ENCODE assay signal across 12 cellular contexts in genomic region chr17:40074871-40075215, GRCh38. TPM values are rescaled to one million over a fixed set of nuclear protein-coding genes. Genes with fewer than 3 reads are reported as not detected.
DNase-seq lines count a peak whose midpoint lies in the region; ATAC-seq and TF ChIP-seq lines count a peak whose summit lies in the region.
"Had no signal": no experiment of that assay in that cellular context is flagged by ENCODE, and none has a peak within 500 bp of the region (broad histone marks: within the 10 kb centered on the region; RNA-seq: fewer than 3 reads in every experiment).

No MANE protein-coding gene starts in this region.

- no peaks in the 10 kb centered on the region for H3K9me3 Mint-ChIP-seq in nephron
- H3K9me3 Mint-ChIP-seq: activated T-cell treated with anti-CD3 and anti-CD28 coated beads, Interleukin-2, amount 50 U/mL, for 4 hours; effector memory CD8-positive, alpha-beta T cell; T-helper 2 cell treated with Interferon-gamma antibody and Interleukin-4, amounts not matched to agents 5 μg/mL and 100 μg/mL, for 36 hours; type B pancreatic cell had no signal

- TF ChIP-seq CTCF in foreskin fibroblast (IDR thresholded peaks at IDR 0.05; ENCODE audit: low read depth, low read length), result no peak
- no peak for TF ChIP-seq CTCF in nephron (IDR thresholded peaks at IDR 0.05; ENCODE audit: unreplicated experiment in 3 of 3)
- no peak for TF ChIP-seq CTCF in vagina (IDR thresholded peaks at IDR 0.05)

- peaks cover 0 to 18% of the 10 kb centered on the region in 2 donors for H3K36me3 ChIP-seq in vagina

- peaks cover 20% of the 10 kb centered on the region for H3K36me3 Mint-ChIP-seq in nephron (ENCODE audit: low read depth)

- TF ChIP-seq POLR2A in vagina (IDR thresholded peaks at IDR 0.05), result no peak

- H3K27ac ChIP-seq in vagina, result peak overlapping the region; percentile 99

- DNase-seq in Right ventricle myocardium inferior (ENCODE audit: missing footprints), result no peak
- no peak for DNase-seq in cardiac septum (ENCODE audit: low spot score)
- DNase-seq in foreskin fibroblast, result peak; percentile 56 to 80
- no peak for DNase-seq in vagina (ENCODE audit: extremely low spot score in 2 of 2)
- DNase-seq in D341Med (ENCODE audit: low spot score), result no peak

- ATAC-seq in Right ventricle myocardium inferior (peak; percentile 12), GM19023 (IDR thresholded peaks at IDR 0.05; ENCODE audit: unreplicated experiment) (no peak), HG03342 (IDR thresholded peaks at IDR 0.05; ENCODE audit: unreplicated experiment) (no peak)

- no peaks in the 10 kb centered on the region for H3K27me3 ChIP-seq in vagina

- H3K4me1 Mint-ChIP-seq in nephron, result peaks cover 58% of the 10 kb centered on the region

- H3K4me1 ChIP-seq in vagina, result peaks cover 72% of the 10 kb centered on the region

- peak overlapping the region; percentile 42 to 90 (median 83) for H3K27ac Mint-ChIP-seq in nephron
- H3K27ac Mint-ChIP-seq: T-helper 2 cell treated with Interferon-gamma antibody and Interleukin-4, amounts not matched to agents 5 μg/mL and 100 μg/mL, for 36 hours had no signal

- H3K4me3 ChIP-seq in foreskin fibroblast (ENCODE audit: low read depth in 1 of 2, low read length in 2 of 2) (no peak overlapping the region), vagina (no peak overlapping the region)

- peak overlapping the region in 1 of 3 experiments; percentile 50 for H3K4me3 Mint-ChIP-seq in nephron
- H3K4me3 Mint-ChIP-seq: activated T-cell treated with anti-CD3 and anti-CD28 coated beads, Interleukin-2, amount 50 U/mL, for 4 hours; T-helper 2 cell treated with Interferon-gamma antibody and Interleukin-4, amounts not matched to agents 5 μg/mL and 100 μg/mL, for 36 hours had no signal

- H3K9me3 ChIP-seq in vagina, result no peaks in the 10 kb centered on the region

- intact Hi-C loops in Right ventricle myocardium inferior (cut with DNase I) (loop anchor here (5.0 kb wide), 1 partner anchor 38 kb away; no protein-coding TSS in a partner anchor), cardiac septum (cut with DNase I) (loop anchor here (1.0 kb wide), 1 partner anchor 12 kb away; no protein-coding TSS in a partner anchor), vagina (cut with DNase I) (no loop called here)

- H3K27me3 Mint-ChIP-seq in nephron (ENCODE audit: low read depth), result no peaks in the 10 kb centered on the region
- H3K27me3 Mint-ChIP-seq: effector memory CD8-positive, alpha-beta T cell; type B pancreatic cell had no signal

RNA-seq across cellular contexts. Expression of gene THRA, which starts 12.1 kb away (rescaled TPM):
- total RNA-seq in Right ventricle myocardium inferior (88.3 TPM), cardiac septum (66.8 TPM), vagina (40.3 TPM)

RNA-seq across cellular contexts. Expression of gene MED24, which starts 20.6 kb away (rescaled TPM):
- total RNA-seq in Right ventricle myocardium inferior (53.9 TPM), cardiac septum (56.4 TPM), vagina (106 TPM)

RNA-seq across cellular contexts. Expression of gene NR1D1, which starts 25.5 kb away (rescaled TPM):
- 24.9 TPM for total RNA-seq in Right ventricle myocardium inferior
- 25.8 TPM for total RNA-seq in cardiac septum
- 15.0 TPM for total RNA-seq in vagina

RNA-seq across cellular contexts. Expression of gene MSL1, which starts 46.9 kb away (rescaled TPM):
- total RNA-seq in Right ventricle myocardium inferior, result 51.4 TPM
- total RNA-seq in cardiac septum, result 53.7 TPM
- 62.4 TPM for total RNA-seq in vagina

RNA-seq across cellular contexts. Expression of gene CSF3, which starts 59.6 kb away (rescaled TPM):
- total RNA-seq in Right ventricle myocardium inferior (not detected), cardiac septum (not detected), vagina (25.3 TPM)
- total RNA-seq: activated T-cell treated with anti-CD3 and anti-CD28 coated beads, Interleukin-2, amount 50 U/mL, for 4 hours had no signal

Comparison
In these comparisons a context has a peak if more than half of its experiments do, and no peak if none do; other contexts are left out.
1. DNase-seq: peak in foreskin fibroblast (2 of 2); none in Right ventricle myocardium inferior (single experiment), cardiac septum (single experiment), vagina (0 of 2) and D341Med (single experiment).